ENCODE assay signal across 9 cellular contexts in genomic region chr3:24185738-24186384, GRCh38.
DNase-seq lines count a peak whose midpoint lies in the region; ATAC-seq, FAIRE-seq and TF ChIP-seq lines count a peak whose summit lies in the region.
"Had no signal": no experiment of that assay in that cellular context is flagged by ENCODE, and none has a peak within 500 bp of the region (broad histone marks: within the 10 kb centered on the region; RNA-seq: fewer than 3 reads in every experiment).

No MANE protein-coding gene starts in this region.

- H3K27ac Mint-ChIP-seq in stimulated activated effector memory CD8-positive, alpha-beta T cell treated with anti-CD3 and anti-CD28 coated beads, Interleukin-12 subunit alpha, Interleukin-12 subunit beta, amount 100 ng/mL, for 72 hours = no peak overlapping the region
- H3K27ac Mint-ChIP-seq: dendritic cell treated with granulocyte-macrophage colony-stimulating factor and Interleukin-4, amounts not matched to agents 40 ng/mL and 50 ng/mL, for 4 days had no signal

- POLR2A ChIA-PET in PC-3 (lab: Charles Lee; ENCODE audit: unreplicated experiment) = no interaction called here

- H3K4me3 Mint-ChIP-seq in stimulated activated effector memory CD8-positive, alpha-beta T cell treated with anti-CD3 and anti-CD28 coated beads, Interleukin-12 subunit alpha, Interleukin-12 subunit beta, amount 100 ng/mL, for 72 hours = no peak overlapping the region
- H3K4me3 Mint-ChIP-seq: dendritic cell treated with granulocyte-macrophage colony-stimulating factor and Interleukin-4, amounts not matched to agents 40 ng/mL and 50 ng/mL, for 4 days had no signal

- H3K27ac ChIP-seq in PC-3 (ENCODE audit: low read length) = no peak overlapping the region

- H3K36me3 Mint-ChIP-seq in stimulated activated effector memory CD8-positive, alpha-beta T cell treated with anti-CD3 and anti-CD28 coated beads, Interleukin-12 subunit alpha, Interleukin-12 subunit beta, amount 100 ng/mL, for 72 hours = no peaks in the 10 kb centered on the region

- H3K9me3 ChIP-seq in PC-3 (ENCODE audit: low read length) = no peaks in the 10 kb centered on the region

- H3K9me3 Mint-ChIP-seq in stimulated activated effector memory CD8-positive, alpha-beta T cell treated with anti-CD3 and anti-CD28 coated beads, Interleukin-12 subunit alpha, Interleukin-12 subunit beta, amount 100 ng/mL, for 72 hours = no peaks in the 10 kb centered on the region
- H3K9me3 Mint-ChIP-seq: dendritic cell treated with granulocyte-macrophage colony-stimulating factor and Interleukin-4, amounts not matched to agents 40 ng/mL and 50 ng/mL, for 4 days had no signal

- TF ChIP-seq CTCF in PC-3 (conservative IDR thresholded peaks at IDR 0.05; ENCODE audit: low read depth, low read length) = peak; percentile 85
- TF ChIP-seq CTCF in bronchial epithelial cell (IDR thresholded peaks at IDR 0.05; ENCODE audit: insufficient read depth, low read length, severe bottlenecking) = peak; percentile 63

- H3K36me3 ChIP-seq in PC-3 (ENCODE audit: low read depth, low read length) (no peaks in the 10 kb centered on the region), bronchial epithelial cell (ENCODE audit: control insufficient read depth, insufficient read depth, low read length) (no peaks in the 10 kb centered on the region)

- CTCF ChIA-PET in PC-3 (lab: Charles Lee) = interaction anchor here (0.5 to 1.8 kb wide), 11 partner anchors 29 to 498 kb away, joined by 3 to 9 read pairs (median 4); no protein-coding TSS in a partner anchor

- FAIRE-seq in bronchial epithelial cell (lab: Jason Lieb, UNC) = no peak

- H3K4me2 ChIP-seq in PC-3 (ENCODE audit: low read length) = no peak overlapping the region

- no peaks in the 10 kb centered on the region for H3K27me3 ChIP-seq in PC-3 (ENCODE audit: low read length)
- no peaks in the 10 kb centered on the region for H3K27me3 ChIP-seq in bronchial epithelial cell (ENCODE audit: control insufficient read depth, insufficient read depth, low read length)

- H3K9ac ChIP-seq in PC-3 (ENCODE audit: low read length) = no peak overlapping the region

- no peaks in the 10 kb centered on the region for H4K20me1 ChIP-seq in PC-3 (ENCODE audit: low read length)

- no peaks in the 10 kb centered on the region for H3K9me2 ChIP-seq in PC-3 (replicated peaks; ENCODE audit: low read length)

- H3F3A ChIP-seq in PC-3 (ENCODE audit: low read length, unreplicated experiment) = no peaks in the 10 kb centered on the region

- intact Hi-C loops in PC-3 (cut with micrococcal nuclease) = loop anchor here (1.0 to 5.0 kb wide), 5 partner anchors 52 to 497 kb away; no protein-coding TSS in a partner anchor
- intact Hi-C loops in left colon (cut with DNase I, micrococcal nuclease) = no loop called here

- ATAC-seq in GM19463 (IDR thresholded peaks at IDR 0.05; ENCODE audit: unreplicated experiment) = peak; percentile 90
- peak; percentile 89 for ATAC-seq in HG03460 (IDR thresholded peaks at IDR 0.05; ENCODE audit: unreplicated experiment)
- peak; percentile 91 for ATAC-seq in PC-3
- ATAC-seq in left colon = peak; percentile 65
- peak; percentile 62 for ATAC-seq in stimulated activated effector memory CD8-positive, alpha-beta T cell treated with anti-CD3 and anti-CD28 coated beads, Interleukin-12 subunit alpha, Interleukin-12 subunit beta, amount 100 ng/mL, for 72 hours

- no TSS peak for BruUV-seq in PC-3 (replicated peaks; lab: Mats Ljungman, UMichigan)

- no peaks in the 10 kb centered on the region for H3K4me1 Mint-ChIP-seq in stimulated activated effector memory CD8-positive, alpha-beta T cell treated with anti-CD3 and anti-CD28 coated beads, Interleukin-12 subunit alpha, Interleukin-12 subunit beta, amount 100 ng/mL, for 72 hours

- DNase-seq in DMS153 treated with DMSO at 0.1 percent for 48 hours (lab: John Stamatoyannopoulos, UW; ENCODE audit: unreplicated experiment) (peak; percentile 1), DMS153 (lab: John Stamatoyannopoulos, UW) (no peak), PC-3 (peak; percentile 81), bronchial epithelial cell (ENCODE audit: low read depth) (peak; percentile 68), left colon (peak in 1 of 2 donors; percentile 29)
- DNase-seq in stimulated activated effector memory CD8-positive, alpha-beta T cell treated with anti-CD3 and anti-CD28 coated beads, Interleukin-12 subunit alpha, Interleukin-12 subunit beta, amount 100 ng/mL, for 72 hours (ENCODE audit: low spot score in 2 of 2) = peak in 1 of 2 donors; percentile 50

- no peaks in the 10 kb centered on the region for H3K4me1 ChIP-seq in PC-3 (ENCODE audit: insufficient read depth, low read length)

- no peaks in the 10 kb centered on the region for H3K79me2 ChIP-seq in PC-3 (ENCODE audit: low read length)

- H3K4me3 ChIP-seq in PC-3 (ENCODE audit: low read length) (no peak overlapping the region), bronchial epithelial cell (ENCODE audit: low read depth, low read length) (no peak overlapping the region)

- H2AFZ ChIP-seq in PC-3 (ENCODE audit: low read length) = peak overlapping the region; percentile 31
